ENCODE assay signal across 32 cellular contexts in the genomic region with DNA sequence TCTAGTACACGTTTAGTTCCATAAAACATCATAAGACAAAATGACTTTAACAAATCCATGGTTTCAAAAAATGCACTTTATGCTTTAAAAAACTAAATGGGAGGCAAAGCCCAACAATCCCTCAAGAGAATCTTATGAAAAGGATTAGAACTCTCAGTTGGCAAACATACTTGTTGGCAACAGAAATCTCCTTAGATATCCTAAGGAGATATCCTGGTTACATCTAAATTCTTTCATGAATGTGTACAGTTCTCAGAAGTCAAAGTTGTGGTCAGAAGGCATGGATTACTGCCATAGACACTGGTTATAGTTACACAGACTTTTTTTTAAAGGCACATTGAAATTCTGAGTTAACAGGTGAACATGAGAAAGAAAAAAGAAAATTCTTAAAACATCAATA. TPM values are rescaled to one million over a fixed set of nuclear protein-coding genes. Genes with fewer than 3 reads are reported as not detected.
"Had no signal": no experiment of that assay in that cellular context is flagged by ENCODE, and none has a peak within 500 bp of the region (broad histone marks: within the 10 kb centered on the region; RNA-seq: fewer than 3 reads in every experiment).

No MANE protein-coding gene starts in this region.

- H3K4me1 ChIP-seq: SJCRH30 had no signal

- H3K9me3 ChIP-seq: SJCRH30 had no signal

- H3K4me3 ChIP-seq: K562, SJCRH30, SK-N-MC had no signal

- H3K27me3 ChIP-seq: brain microvascular endothelial cell, SJCRH30 had no signal

- H3K27ac ChIP-seq: brain microvascular endothelial cell, SJCRH30, SK-N-MC, WERI-Rb-1 had no signal

- H3K27me3 Mint-ChIP-seq: activated CD8-positive, alpha-beta T cell treated with anti-CD3 and anti-CD28 coated beads for 36 hours; activated naive CD8-positive, alpha-beta T cell treated with anti-CD3 and anti-CD28 coated beads, Interleukin-2, amount 10 ng/mL, durations not matched to agents 7 days and 5 days; activated T-helper 17 cell treated with anti-CD3 and anti-CD28 coated beads, Interleukin-2, amount 50 U/mL, for 72 hours had no signal

- H3K27ac Mint-ChIP-seq: activated CD8-positive, alpha-beta T cell treated with anti-CD3 and anti-CD28 coated beads for 36 hours; activated naive CD8-positive, alpha-beta T cell treated with anti-CD3 and anti-CD28 coated beads, Interleukin-2, amount 10 ng/mL, durations not matched to agents 7 days and 5 days; activated T-cell treated with anti-CD3 and anti-CD28 coated beads, Interleukin-2, amount 50 U/mL, for 72 hours; activated T-helper 17 cell treated with anti-CD3 and anti-CD28 coated beads, Interleukin-2, amount 50 U/mL, for 72 hours had no signal

- DNase-seq: activated CD4-positive, alpha-beta T cell treated with anti-CD3 and anti-CD28 coated beads for 1 hour; activated CD4-positive, alpha-beta T cell treated with anti-CD3 and anti-CD28 coated beads for 48 hours; activated CD4-positive, CD25-positive, alpha-beta regulatory T cell; activated CD8-positive, alpha-beta T cell treated with anti-CD3 and anti-CD28 coated beads for 36 hours; activated effector memory CD4-positive, alpha-beta T cell treated with anti-CD3 and anti-CD28 coated beads, Interleukin-2, amount 50 U/mL, for 16 hours; activated naive CD4-positive, alpha-beta T cell; activated naive CD4-positive, alpha-beta T cell treated with anti-CD3 and anti-CD28 coated beads, Interleukin-2, amount 50 U/mL, for 16 hours; activated naive CD8-positive, alpha-beta T cell treated with anti-CD3 and anti-CD28 coated beads, Interleukin-2, amount 10 ng/mL, durations not matched to agents 7 days and 5 days; activated T-cell treated with anti-CD3 and anti-CD28 coated beads, Interleukin-2, amount 50 U/mL, for 1 hour; activated T-cell treated with anti-CD3 and anti-CD28 coated beads, Interleukin-2, amount 50 U/mL, for 72 hours; amniotic stem cell; aorta; brain microvascular endothelial cell; central memory CD4-positive, alpha-beta T cell; NCI-H1048; NCI-H1105 treated with DMSO at 0.1 percent for 48 hours; NCI-H1436; NCI-H1694 treated with DMSO at 0.1 percent for 48 hours; NCI-H2029; NCI-H345; NCI-H524 treated with DMSO at 0.1 percent for 48 hours; SHP77; SJCRH30; T1000; WERI-Rb-1 had no signal

- H3K4me3 Mint-ChIP-seq: activated CD8-positive, alpha-beta T cell treated with anti-CD3 and anti-CD28 coated beads for 36 hours; activated naive CD8-positive, alpha-beta T cell treated with anti-CD3 and anti-CD28 coated beads, Interleukin-2, amount 10 ng/mL, durations not matched to agents 7 days and 5 days; activated T-cell treated with anti-CD3 and anti-CD28 coated beads, Interleukin-2, amount 50 U/mL, for 72 hours; activated T-helper 17 cell treated with anti-CD3 and anti-CD28 coated beads, Interleukin-2, amount 50 U/mL, for 72 hours had no signal

- H3K9me3 Mint-ChIP-seq: activated CD8-positive, alpha-beta T cell treated with anti-CD3 and anti-CD28 coated beads for 36 hours; activated naive CD8-positive, alpha-beta T cell treated with anti-CD3 and anti-CD28 coated beads, Interleukin-2, amount 10 ng/mL, durations not matched to agents 7 days and 5 days; activated T-cell treated with anti-CD3 and anti-CD28 coated beads, Interleukin-2, amount 50 U/mL, for 72 hours; activated T-helper 17 cell treated with anti-CD3 and anti-CD28 coated beads, Interleukin-2, amount 50 U/mL, for 72 hours had no signal

- ATAC-seq: activated CD8-positive, alpha-beta T cell treated with anti-CD3 and anti-CD28 coated beads for 36 hours; activated T-cell treated with anti-CD3 and anti-CD28 coated beads, Interleukin-2, amount 50 U/mL, for 72 hours; activated T-helper 17 cell treated with anti-CD3 and anti-CD28 coated beads, Interleukin-2, amount 50 U/mL, for 72 hours; K562; Panc1 had no signal

- H3K4me1 Mint-ChIP-seq: activated T-helper 17 cell treated with anti-CD3 and anti-CD28 coated beads, Interleukin-2, amount 50 U/mL, for 72 hours had no signal

RNA-seq across cellular contexts. Expression of a gene that starts 17.5 kb away (rescaled TPM):
- total RNA-seq: activated CD8-positive, alpha-beta memory T cell treated with anti-CD3 and anti-CD28 coated beads for 36 hours; activated T-cell treated with anti-CD3 and anti-CD28 coated beads, Interleukin-2, amount 50 U/mL, for 72 hours; T-helper 1 cell treated with Interleukin-12 subunit alpha and Interleukin-12 subunit beta and Interleukin-4 antibody, amounts not matched to agents 30 ng/mL and 1 ng/mL, for 36 hours; T-helper 2 cell treated with Interferon-gamma antibody and Interleukin-4, amounts not matched to agents 100 ng/mL and 5 ng/mL, for 36 hours had no signal
- polyA plus RNA-seq: aorta had no signal
